10 cellular contexts compared by ENCODE assay signal in the genomic region with DNA sequence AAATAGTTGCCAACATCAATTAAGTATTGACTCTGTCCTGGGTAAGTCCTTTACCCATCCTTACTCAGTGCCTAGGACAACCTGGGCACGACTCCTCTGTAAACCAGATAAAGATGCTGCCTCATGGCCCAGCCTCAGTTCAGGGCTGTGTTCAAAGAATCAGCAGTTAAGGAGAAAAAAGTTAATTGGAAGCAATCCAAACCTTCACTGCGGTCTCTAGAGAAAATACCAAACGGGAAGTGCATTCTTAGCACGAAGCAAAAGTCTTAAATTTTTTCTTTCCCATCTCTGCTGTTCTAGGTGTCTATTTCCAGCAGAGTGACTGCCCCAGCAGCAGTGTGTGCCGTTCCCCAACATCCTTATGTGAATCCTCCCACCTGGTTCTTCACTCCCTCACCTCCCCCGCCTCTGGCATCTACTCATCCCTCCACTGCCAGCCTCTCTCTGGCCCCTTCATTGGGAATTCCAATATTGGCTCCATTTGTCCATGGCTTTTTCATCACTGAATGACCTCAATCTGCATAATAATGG. TPM values are rescaled to one million over a fixed set of nuclear protein-coding genes. Genes with fewer than 3 reads are reported as not detected.
DNase-seq lines count a peak whose midpoint lies in the region; ATAC-seq, FAIRE-seq and TF ChIP-seq lines count a peak whose summit lies in the region.
"Had no signal": no experiment of that assay in that cellular context is flagged by ENCODE, and none has a peak within 500 bp of the region (broad histone marks: within the 10 kb centered on the region; RNA-seq: fewer than 3 reads in every experiment).

No MANE protein-coding gene starts in this region.

- intact Hi-C loops in GM12878 (cut with micrococcal nuclease; ENCODE audit: unreplicated experiment) = loop anchor here (10.0 kb wide), 1 partner anchor 109 kb away; no protein-coding TSS in a partner anchor

- POLR2A ChIA-PET in GM12878 (lab: Charles Lee) = no interaction called here

- no peak overlapping the region for H3K4me3 ChIP-seq in GM12878
- H3K4me3 ChIP-seq: A549 had no signal

- SMC1A ChIA-PET in GM12878 (lab: Charles Lee; ENCODE audit: uncharacterized antibody, unreplicated experiment) = no interaction called here

- no peaks in the 10 kb centered on the region for H4K20me1 ChIP-seq in GM12878 (ENCODE audit: control insufficient read depth, insufficient read depth)

- WGBS in GM12878 (ENCODE audit: insufficient coverage, insufficient replicate concordance, low lambda C conversion rate, missing lambda C conversion rate) = 6% methylated on average over 6 of the region's 6 CpGs

- no peak overlapping the region for H2AFZ ChIP-seq in GM12878 (ENCODE audit: control insufficient read depth, low read depth, low read length)

- peaks cover 1 to 4% of the 10 kb centered on the region in 2 experiments; a peak in 2 of 4 replicates for H3K27me3 ChIP-seq in GM12878 (replicated peaks in 1 of 2; ENCODE audit: control insufficient read depth in 2 of 2, insufficient read depth in 2 of 2, low read length in 1 of 2)

- H3K4me1 ChIP-seq in GM12878 (ENCODE audit: control insufficient read depth, insufficient read depth, low read length) = no peaks in the 10 kb centered on the region
- H3K4me1 ChIP-seq: A549 had no signal

- TF ChIP-seq CTCF in GM12878 (IDR thresholded peaks at IDR 0.05 in 2 of 3, conservative IDR thresholded peaks at IDR 0.05 in 1 of 3; ENCODE audit: control insufficient read depth in 2 of 3, extremely low read depth in 1 of 3, insufficient read depth in 1 of 3, low read depth in 3 of 3, low read length in 3 of 3) = no peak

- H3K9ac ChIP-seq in GM12878 (ENCODE audit: control insufficient read depth, insufficient read depth, low read length) = no peak overlapping the region

- H3K36me3 ChIP-seq in GM12878 (ENCODE audit: control insufficient read depth in 2 of 2, insufficient read depth in 2 of 2, low read length in 1 of 2) = no peaks in the 10 kb centered on the region

- H3K9me3 ChIP-seq in GM12878 (replicated peaks; ENCODE audit: control insufficient read depth, insufficient read depth, low read length) = no peaks in the 10 kb centered on the region
- H3K9me3 ChIP-seq: A549 had no signal

- in situ Hi-C loops in GM12878 (cut with MboI) = no loop called here

- peak; percentile 74 for ATAC-seq in HG03521 (IDR thresholded peaks at IDR 0.05; ENCODE audit: unreplicated experiment)
- ATAC-seq in GM12878 = no peak; the same call in 1 of the 3 replicates
- ATAC-seq: A549 had no signal

- no peak for TF ChIP-seq EP300 in GM12878 (IDR thresholded peaks at IDR 0.05; ENCODE audit: borderline replicate concordance in 1 of 2, control insufficient read depth in 1 of 2, low read depth in 2 of 2, low read length in 2 of 2)

- RAD21 ChIA-PET in GM12878 (lab: Charles Lee; ENCODE audit: unreplicated experiment) = no interaction called here

- H3K79me2 ChIP-seq in GM12878 (ENCODE audit: control insufficient read depth, insufficient read depth, low read length) = no peaks in the 10 kb centered on the region

- no TSS peak for BruUV-seq in GM12878 (replicated peaks; lab: Mats Ljungman, UMichigan)

- CTCF ChIA-PET in GM12878 (lab: Yijun Ruan, JAX) = no interaction called here

- TF ChIP-seq POLR2A in GM12878 (IDR thresholded peaks at IDR 0.05; ENCODE audit: low read depth, low read length) = no peak

- no peak overlapping the region for H3K27ac ChIP-seq in GM12878 (ENCODE audit: control insufficient read depth, insufficient read depth)
- H3K27ac ChIP-seq: A549 had no signal

- FAIRE-seq in GM12878 (lab: Jason Lieb, UNC) (no peak), RCC 7860 (lab: Jason Lieb, UNC) (no peak)
- FAIRE-seq: A549 had no signal

- TF ChIP-seq RAD21 in GM12878 (IDR thresholded peaks at IDR 0.05; ENCODE audit: insufficient read depth, low read depth, low read length) = no peak

- DNase-seq in NCI-H2171 treated with DMSO at 0.1 percent for 48 hours (lab: John Stamatoyannopoulos, UW) (peak; percentile 64), NCI-H2171 (lab: John Stamatoyannopoulos, UW) (no peak), GM12878 (ENCODE audit: low read depth, low spot score) (peak; percentile 8), smooth muscle cell of the brain vasculature (ENCODE audit: low read depth, low spot score) (peak; percentile 39), NCI-H1105 treated with DMSO at 0.1 percent for 48 hours (lab: John Stamatoyannopoulos, UW) (no peak), iPS-NIHi11 (ENCODE audit: low spot score) (no peak), RCC 7860 (ENCODE audit: low spot score) (no peak)
- DNase-seq: NCI-H2081 treated with DMSO at 0.1 percent for 48 hours had no signal

- peak overlapping the region; percentile 15; the same call in 1 of the 2 replicates for H3K4me2 ChIP-seq in GM12878 (ENCODE audit: control insufficient read depth, insufficient read depth)
- H3K4me2 ChIP-seq: A549 had no signal

TF ChIP-seq in GM12878, 131 proteins besides CTCF, POLR2A, EP300 and RAD21:
- TF ChIP-seq SPI1 (IDR thresholded peaks at IDR 0.05; ENCODE audit: borderline replicate concordance, insufficient read depth, low read depth, low read length) (peak; percentile 64), NR2F1 (conservative IDR thresholded peaks at IDR 0.05) (no peak), SUZ12 (IDR thresholded peaks at IDR 0.05; ENCODE audit: unreplicated experiment) (no peak), BMI1 (IDR thresholded peaks at IDR 0.05; ENCODE audit: borderline replicate concordance) (no peak), MYC (IDR thresholded peaks at IDR 0.05; ENCODE audit: insufficient read depth, insufficient read length, insufficient replicate concordance, low read length, severe bottlenecking) (no peak), RUNX3 (IDR thresholded peaks at IDR 0.05; ENCODE audit: low read length) (peak; percentile 45; the same call in 1 of the 2 replicates), KAT2A (conservative IDR thresholded peaks at IDR 0.05; ENCODE audit: control insufficient read depth, low read depth, low read length) (no peak)
- TF ChIP-seq, protein P1, sequence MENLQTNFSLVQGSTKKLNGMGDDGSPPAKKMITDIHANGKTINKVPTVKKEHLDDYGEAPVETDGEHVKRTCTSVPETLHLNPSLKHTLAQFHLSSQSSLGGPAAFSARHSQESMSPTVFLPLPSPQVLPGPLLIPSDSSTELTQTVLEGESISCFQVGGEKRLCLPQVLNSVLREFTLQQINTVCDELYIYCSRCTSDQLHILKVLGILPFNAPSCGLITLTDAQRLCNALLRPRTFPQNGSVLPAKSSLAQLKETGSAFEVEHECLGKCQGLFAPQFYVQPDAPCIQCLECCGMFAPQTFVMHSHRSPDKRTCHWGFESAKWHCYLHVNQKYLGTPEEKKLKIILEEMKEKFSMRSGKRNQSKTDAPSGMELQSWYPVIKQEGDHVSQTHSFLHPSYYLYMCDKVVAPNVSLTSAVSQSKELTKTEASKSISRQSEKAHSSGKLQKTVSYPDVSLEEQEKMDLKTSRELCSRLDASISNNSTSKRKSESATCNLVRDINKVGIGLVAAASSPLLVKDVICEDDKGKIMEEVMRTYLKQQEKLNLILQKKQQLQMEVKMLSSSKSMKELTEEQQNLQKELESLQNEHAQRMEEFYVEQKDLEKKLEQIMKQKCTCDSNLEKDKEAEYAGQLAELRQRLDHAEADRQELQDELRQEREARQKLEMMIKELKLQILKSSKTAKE (IDR thresholded peaks at IDR 0.05; ENCODE audit: low read depth, poor library complexity, severe bottlenecking) = no peak

RNA-seq across cellular contexts. Expression of a gene that starts 23.2 kb away (rescaled TPM):
- not detected in 2 replicates for total RNA-seq in GM12878 (2013; cell fraction: nucleolus; rRNA removed)
- total RNA-seq in GM12878 (2014; rRNA removed) (not detected in 2 replicates), GM12878 (2014; rRNA removed; fragmentation: Illumina TruSeq; extraction: Trizol) (not detected in 2 replicates), GM12878 (2021) (not detected in 2 replicates)
- not detected for polyA plus RNA-seq in GM12878 (2011; ENCODE audit: low read depth)
- polyA plus RNA-seq in GM12878 (2011; rRNA removed) (not detected in 2 replicates), GM12878 (2014; fragmentation: Illumina TruSeq; extraction: Trizol) (not detected in 2 replicates), GM12878 (2014; fragmentation: Nextera tagmentation; extraction: Ambion mirVana) (not detected), GM12878 (2014; rRNA removed) (not detected in 2 replicates), GM12878 (2016; fragmentation: Nextera tagmentation; extraction: Ambion mirVana) (not detected)
- not detected in 2 replicates for polyA plus RNA-seq in GM12878 (2011; cell fraction: cytosol; rRNA removed)
- not detected in 2 replicates for polyA plus RNA-seq in GM12878 (2011; cell fraction: nucleus; rRNA removed)
- polyA plus RNA-seq in GM12878 (2012) = not detected in 2 replicates
- polyA minus RNA-seq in GM12878 (2011; rRNA and poly(A)+ RNA removed) = not detected in 2 replicates
- not detected in 2 replicates for polyA minus RNA-seq in GM12878 (2011; cell fraction: cytosol; rRNA and poly(A)+ RNA removed)
- polyA minus RNA-seq in GM12878 (2011; cell fraction: nucleus; rRNA and poly(A)+ RNA removed) = not detected in 2 replicates

Comparison
In these comparisons a context has a peak if more than half of its experiments do, and no peak if none do; other contexts are left out.
1. DNase-seq: peak in NCI-H2171 treated with DMSO at 0.1 percent for 48 hours (single experiment), GM12878 (single experiment) and smooth muscle cell of the brain vasculature (single experiment); none in NCI-H2171 (single experiment), NCI-H1105 treated with DMSO at 0.1 percent for 48 hours (single experiment), iPS-NIHi11 (single experiment) and RCC 7860 (single experiment).